Comparison of ENCODE assay signal across 12 cellular contexts in the genomic region with DNA sequence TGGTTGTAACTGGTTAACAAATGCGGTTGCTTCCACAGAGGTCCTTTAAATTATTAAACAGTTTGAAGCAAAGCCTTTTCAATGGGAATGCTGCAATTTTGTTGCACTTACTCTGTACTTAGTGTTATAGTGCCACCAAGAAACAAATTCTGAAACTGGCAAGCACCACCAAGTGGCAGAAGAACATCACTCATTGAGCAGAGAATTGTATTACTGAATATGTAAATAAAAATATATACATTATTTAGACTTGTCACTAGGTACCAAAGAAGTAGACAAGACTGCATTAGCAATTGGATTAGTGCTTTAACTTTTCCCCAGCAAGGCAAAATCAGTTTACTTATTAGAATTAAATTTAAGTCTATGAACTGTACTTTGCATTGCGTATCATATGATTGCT. TPM values are rescaled to one million over a fixed set of nuclear protein-coding genes. Genes with fewer than 3 reads are reported as not detected.
DNase-seq lines count a peak whose midpoint lies in the region; ATAC-seq and TF ChIP-seq lines count a peak whose summit lies in the region.
"Had no signal": no experiment of that assay in that cellular context is flagged by ENCODE, and none has a peak within 500 bp of the region (broad histone marks: within the 10 kb centered on the region; RNA-seq: fewer than 3 reads in every experiment).

No MANE protein-coding gene starts in this region.

- H3K36me3 ChIP-seq in brain microvascular endothelial cell (replicated peaks), result no peaks in the 10 kb centered on the region
- no peaks in the 10 kb centered on the region for H3K36me3 ChIP-seq in adrenal gland (replicated peaks in 1 of 2)
- H3K36me3 ChIP-seq in uterus, result no peaks in the 10 kb centered on the region
- H3K36me3 ChIP-seq: SJCRH30 had no signal

- no peak for ATAC-seq in HG03159 (IDR thresholded peaks at IDR 0.05; ENCODE audit: unreplicated experiment)

- peak; percentile 32 for DNase-seq in COR-L47 (lab: John Stamatoyannopoulos, UW)
- no peak for DNase-seq in LNCaP clone FGC (ENCODE audit: low read depth)
- DNase-seq in brain microvascular endothelial cell, result peak; percentile 11
- DNase-seq in medulla oblongata (ENCODE audit: extremely low spot score), result peak; percentile 77
- DNase-seq in adrenal gland, result no peak
- DNase-seq in SKM-1 (lab: John Stamatoyannopoulos, UW; ENCODE audit: unreplicated experiment), result no peak
- DNase-seq in uterus, result no peak
- DNase-seq: small intestine; stimulated activated CD8-positive, alpha-beta memory T cell treated with anti-CD3 and anti-CD28 coated beads, Interleukin-4, amount 100 ng/mL, for 48 hours had no signal

- intact Hi-C loops in adrenal gland (cut with DNase I), result no loop called here
- intact Hi-C loops in uterus (cut with DNase I; ENCODE audit: low total_unique reads), result no loop called here

- TF ChIP-seq CTCF in LNCaP clone FGC (IDR thresholded peaks at IDR 0.05; ENCODE audit: control insufficient read depth, extremely low read depth, insufficient read depth), result peak; percentile 39
- TF ChIP-seq CTCF in brain microvascular endothelial cell (IDR thresholded peaks at IDR 0.05; ENCODE audit: low read depth, low read length, missing control alignments), result peak; percentile 53
- no peak for TF ChIP-seq CTCF in adrenal gland (IDR thresholded peaks at IDR 0.05)
- no peak for TF ChIP-seq CTCF in uterus (IDR thresholded peaks at IDR 0.05)

- H3K27me3 ChIP-seq in brain microvascular endothelial cell (replicated peaks) (peaks cover 3% of the 10 kb centered on the region), adrenal gland (peaks cover 56% of the 10 kb centered on the region), uterus (peaks cover 16 to 63% of the 10 kb centered on the region in 2 donors)
- H3K27me3 ChIP-seq: SJCRH30 had no signal

- no peak for TF ChIP-seq POLR2A in adrenal gland (IDR thresholded peaks at IDR 0.05)
- TF ChIP-seq POLR2A in uterus (IDR thresholded peaks at IDR 0.05), result no peak

- H3K9me3 ChIP-seq in adrenal gland (replicated peaks in 1 of 3) (no peaks in the 10 kb centered on the region), uterus (no peaks in the 10 kb centered on the region)
- H3K9me3 ChIP-seq: SJCRH30 had no signal

- 72 to 79% (median 74%) methylated on average over 2 of the region's 2 CpGs for WGBS in adrenal gland, 4 donors

- in situ Hi-C loops in brain microvascular endothelial cell (cut with HindIII; ENCODE audit: low pct_ligation_motif_present, low sequenced_read_pairs), result no loop called here

- H3K4me3 ChIP-seq in LNCaP clone FGC (ENCODE audit: low read depth, low read length), result no peak overlapping the region
- H3K4me3 ChIP-seq in brain microvascular endothelial cell (ENCODE audit: low read depth, low read length), result no peak overlapping the region
- no peak overlapping the region for H3K4me3 ChIP-seq in adrenal gland
- no peak overlapping the region for H3K4me3 ChIP-seq in uterus

- H3K27ac ChIP-seq in brain microvascular endothelial cell (no peak overlapping the region), adrenal gland (no peak overlapping the region), uterus (no peak overlapping the region)
- H3K27ac ChIP-seq: SJCRH30 had no signal

- peaks cover 22 to 24% of the 10 kb centered on the region in 2 donors for H3K4me1 ChIP-seq in adrenal gland (replicated peaks in 1 of 2)
- peaks cover 0 to 17% of the 10 kb centered on the region in 2 donors for H3K4me1 ChIP-seq in uterus

RNA-seq across cellular contexts. Expression of gene TMEFF2, which starts 2.7 kb away (rescaled TPM):
- total RNA-seq in adrenal gland (1 to 10 TPM in 2 of 8 donors, under 1 TPM in 4, not detected in 2; 0.16 to 2.7 (median 0.51) TPM), uterus (1 to 10 TPM in 1 of 4 donors, not detected in 3; 1.5 TPM)
- polyA plus RNA-seq in adrenal gland, result under 1 TPM; 0.40 to 0.93 (median 0.51) TPM
- total RNA-seq: mesenteric fat pad had no signal

Comparison
In these comparisons a context has a peak if more than half of its experiments do, and no peak if none do; other contexts are left out.
1. DNase-seq: peak in COR-L47 (single experiment), brain microvascular endothelial cell (single experiment) and medulla oblongata (single experiment); none in LNCaP clone FGC (single experiment), adrenal gland (0 of 7), SKM-1 (single experiment) and uterus (0 of 2).
2. CTCF ChIP-seq: peak in LNCaP clone FGC (single experiment) and brain microvascular endothelial cell (single experiment); none in adrenal gland (0 of 6) and uterus (0 of 4).